11 cellular contexts compared by ENCODE assay signal in genomic region chr10:114683593-114683992, GRCh38. TPM values are rescaled to one million over a fixed set of nuclear protein-coding genes. Genes with fewer than 3 reads are reported as not detected.
DNase-seq lines count a peak whose midpoint lies in the region; ATAC-seq and TF ChIP-seq lines count a peak whose summit lies in the region.
"Had no signal": no experiment of that assay in that cellular context is flagged by ENCODE, and none has a peak within 500 bp of the region (broad histone marks: within the 10 kb centered on the region; RNA-seq: fewer than 3 reads in every experiment).

No MANE protein-coding gene starts in this region.

- WGBS in esophagus, 2 donors, result 50 to 72% methylated on average over 9 of the region's 9 CpGs

- H3K4me1 Mint-ChIP-seq in natural killer cell treated with Interleukin-12 subunit alpha and Interleukin-12 subunit beta and Interleukin-15 and Interleukin-18, amount 100 ng/mL, for 72 hours (ENCODE audit: low read depth in 2 of 2), result no peaks in the 10 kb centered on the region
- H3K4me1 Mint-ChIP-seq: activated naive CD8-positive, alpha-beta T cell treated with anti-CD3 and anti-CD28 coated beads, Interleukin-2, amount 50 U/mL, for 24 hours had no signal

- no peak overlapping the region for H3K27ac Mint-ChIP-seq in natural killer cell treated with Interleukin-12 subunit alpha and Interleukin-12 subunit beta and Interleukin-15 and Interleukin-18, amount 100 ng/mL, for 72 hours
- H3K27ac Mint-ChIP-seq: activated naive CD8-positive, alpha-beta T cell treated with anti-CD3 and anti-CD28 coated beads, Interleukin-2, amount 50 U/mL, for 24 hours had no signal

- no peaks in the 10 kb centered on the region for H3K27me3 ChIP-seq in SJCRH30
- H3K27me3 ChIP-seq in esophagus (ENCODE audit: control insufficient read depth in 1 of 2, insufficient read depth in 2 of 2, low read length in 2 of 2), result no peaks in the 10 kb centered on the region
- no peaks in the 10 kb centered on the region for H3K27me3 ChIP-seq in muscle layer of duodenum (ENCODE audit: low read depth, low read length)
- H3K27me3 ChIP-seq in tibial artery, result no peaks in the 10 kb centered on the region

- no peaks in the 10 kb centered on the region for H3K9me3 Mint-ChIP-seq in natural killer cell treated with Interleukin-12 subunit alpha and Interleukin-12 subunit beta and Interleukin-15 and Interleukin-18, amount 100 ng/mL, for 72 hours
- H3K9me3 Mint-ChIP-seq: activated naive CD8-positive, alpha-beta T cell treated with anti-CD3 and anti-CD28 coated beads, Interleukin-2, amount 50 U/mL, for 24 hours had no signal

- no peaks in the 10 kb centered on the region for H3K9me3 ChIP-seq in SJCRH30 (replicated peaks)
- H3K9me3 ChIP-seq in esophagus (ENCODE audit: control insufficient read depth in 2 of 2, insufficient read depth in 1 of 2, low read depth in 1 of 2, low read length in 1 of 2), result no peaks in the 10 kb centered on the region
- no peaks in the 10 kb centered on the region for H3K9me3 ChIP-seq in muscle layer of duodenum (ENCODE audit: control insufficient read depth in 1 of 2, low read length in 2 of 2)
- no peaks in the 10 kb centered on the region for H3K9me3 ChIP-seq in tibial artery

- peaks cover 6 to 9% of the 10 kb centered on the region in 2 donors for H3K27me3 Mint-ChIP-seq in natural killer cell treated with Interleukin-12 subunit alpha and Interleukin-12 subunit beta and Interleukin-15 and Interleukin-18, amount 100 ng/mL, for 72 hours
- H3K27me3 Mint-ChIP-seq: activated naive CD8-positive, alpha-beta T cell treated with anti-CD3 and anti-CD28 coated beads, Interleukin-2, amount 50 U/mL, for 24 hours had no signal

- intact Hi-C loops in tibial artery (cut with DNase I; ENCODE audit: low total_unique reads), result no loop called here

- no peak for ATAC-seq in natural killer cell treated with Interleukin-12 subunit alpha and Interleukin-12 subunit beta and Interleukin-15 and Interleukin-18, amount 100 ng/mL, for 72 hours
- ATAC-seq: activated naive CD8-positive, alpha-beta T cell treated with anti-CD3 and anti-CD28 coated beads, Interleukin-2, amount 50 U/mL, for 24 hours had no signal

- H3K36me3 ChIP-seq in SJCRH30, result no peaks in the 10 kb centered on the region
- H3K36me3 ChIP-seq in esophagus (ENCODE audit: control insufficient read depth in 2 of 2, insufficient read depth in 2 of 2, low read length in 1 of 2), result no peaks in the 10 kb centered on the region
- no peaks in the 10 kb centered on the region for H3K36me3 ChIP-seq in muscle layer of duodenum (ENCODE audit: control insufficient read depth in 1 of 2, insufficient read depth in 2 of 2, low read length in 2 of 2)
- no peaks in the 10 kb centered on the region for H3K36me3 ChIP-seq in tibial artery

- H3K4me3 Mint-ChIP-seq in natural killer cell treated with Interleukin-12 subunit alpha and Interleukin-12 subunit beta and Interleukin-15 and Interleukin-18, amount 100 ng/mL, for 72 hours, result no peak overlapping the region
- H3K4me3 Mint-ChIP-seq: activated naive CD8-positive, alpha-beta T cell treated with anti-CD3 and anti-CD28 coated beads, Interleukin-2, amount 50 U/mL, for 24 hours had no signal

- peak overlapping the region; percentile 42 for H3K27ac ChIP-seq in SJCRH30
- H3K27ac ChIP-seq in esophagus (ENCODE audit: low read depth in 2 of 2, low read length in 1 of 2), result peak overlapping the region; percentile 94 to 96
- H3K27ac ChIP-seq in muscle layer of duodenum (ENCODE audit: low read length), result peak overlapping the region; percentile 61
- peak overlapping the region in 1 of 2 donors; percentile 61 for H3K27ac ChIP-seq in tibial artery

- H3K4me3 ChIP-seq in SJCRH30 (peak overlapping the region; percentile 39), esophagus (ENCODE audit: low read depth in 1 of 2, low read length in 2 of 2) (peak overlapping the region; percentile 53 to 66), muscle layer of duodenum (ENCODE audit: low read depth in 1 of 2, low read length in 2 of 2) (peak overlapping the region in 1 of 2 donors; percentile 21), tibial artery (peak overlapping the region; percentile 17 to 21)

- TF ChIP-seq CTCF in tibial artery (IDR thresholded peaks at IDR 0.05), result no peak

- no peak for DNase-seq in SJCRH30
- peak in 1 of 2 donors; percentile 23 for DNase-seq in tibial artery
- no peak for DNase-seq in natural killer cell treated with Interleukin-12 subunit alpha and Interleukin-12 subunit beta and Interleukin-15 and Interleukin-18, amount 100 ng/mL, for 72 hours (ENCODE audit: low spot score)
- no peak for DNase-seq in NCI-H524 treated with DMSO at 0.1 percent for 48 hours (lab: John Stamatoyannopoulos, UW)
- DNase-seq in HuH-7.5 (ENCODE audit: low spot score), result no peak
- no peak for DNase-seq in foreskin melanocyte
- DNase-seq: activated naive CD8-positive, alpha-beta T cell treated with anti-CD3 and anti-CD28 coated beads, Interleukin-2, amount 50 U/mL, for 24 hours; occipital lobe; stimulated activated CD4-positive, alpha-beta T cell treated with anti-CD3 and anti-CD28 coated beads, Interleukin-2, amount 100 ng/mL, for 24 hours had no signal

- H3K4me1 ChIP-seq in SJCRH30 (peaks cover 48% of the 10 kb centered on the region), esophagus (ENCODE audit: control insufficient read depth in 2 of 2, insufficient read depth in 2 of 2, low read length in 1 of 2) (peaks cover 0 to 8% of the 10 kb centered on the region in 2 donors), muscle layer of duodenum (ENCODE audit: control insufficient read depth in 1 of 2, insufficient read depth in 2 of 2, low read length in 2 of 2) (no peaks in the 10 kb centered on the region), tibial artery (peaks cover 4 to 37% (median 24%) of the 10 kb centered on the region in 4 donors)

- no peaks in the 10 kb centered on the region for H3K36me3 Mint-ChIP-seq in natural killer cell treated with Interleukin-12 subunit alpha and Interleukin-12 subunit beta and Interleukin-15 and Interleukin-18, amount 100 ng/mL, for 72 hours

RNA-seq across cellular contexts. Expression of gene ABLIM1, which starts 25.5 kb away (rescaled TPM):
- total RNA-seq in SJCRH30 (2014; rRNA removed; shearing (Covaris generic)), result 23.5 and 23.9 TPM in 2 replicates
- polyA plus RNA-seq in esophagus, result 100 to 1,000 TPM; 104 to 121 TPM
- total RNA-seq in natural killer cell treated with Interleukin-12 subunit alpha and Interleukin-12 subunit beta and Interleukin-15 and Interleukin-18, amount 100 ng/mL, for 72 hours, result 10 to 100 TPM in 1 of 2 donors, 1 to 10 TPM in 1; 7.9 to 11.0 TPM
